In genomic region chr10:124599588-124600050, GRCh38 we compare ENCODE assay signal across 19 cellular contexts.
DNase-seq lines count a peak whose midpoint lies in the region; ATAC-seq and TF ChIP-seq lines count a peak whose summit lies in the region.
"Had no signal": no experiment of that assay in that cellular context is flagged by ENCODE, and none has a peak within 500 bp of the region (broad histone marks: within the 10 kb centered on the region; RNA-seq: fewer than 3 reads in every experiment).

No MANE protein-coding gene starts in this region.

- DNase-seq in Right ventricle myocardium inferior (ENCODE audit: missing footprints): peak; percentile 21
- DNase-seq in heart right ventricle: no peak
- no peak for DNase-seq in activated B cell treated with CpG ODN at 0.5 μM for 24 hours
- no peak for DNase-seq in naive B cell
- DNase-seq in tibial nerve (ENCODE audit: low spot score in 2 of 2): no peak
- no peak for DNase-seq in HT-29 (ENCODE audit: low spot score)
- no peak for DNase-seq in effector memory CD4-positive, alpha-beta T cell
- no peak for DNase-seq in uterus
- DNase-seq: BE2C; DND-41; GOT3; NCI-H1436; NCI-H2029; NCI-H2171; NCI-H446; NK-92 treated with Interleukin-12 subunit alpha and Interleukin-12 subunit beta, amount 100 ng/mL, for 24 hours; OCI-M1 had no signal

- POLR2A ChIA-PET in activated B cell treated with CpG ODN at 0.5 μM for 24 hours (lab: Charles Lee): interaction anchor here (1.0 to 10.6 kb wide), 10 partner anchors 11 to 202 kb away, joined by 3 to 207 read pairs (median 29); partner anchors contain the start of genes ABRAXAS2 and FAM53B

- H3K4me3 Mint-ChIP-seq in activated B cell treated with CpG ODN at 0.5 μM for 24 hours (no peak overlapping the region), naive B cell (peak overlapping the region in 7 of 8 donors; percentile 67 to 90 (median 77))

- H3K9me3 ChIP-seq in heart right ventricle (no peaks in the 10 kb centered on the region), tibial nerve (no peaks in the 10 kb centered on the region), uterus (no peaks in the 10 kb centered on the region)
- no peaks in the 10 kb centered on the region for H3K9me3 ChIP-seq in effector memory CD4-positive, alpha-beta T cell (ENCODE audit: control insufficient read depth, low read length)
- H3K9me3 ChIP-seq: BE2C had no signal

- H3K4me1 Mint-ChIP-seq in activated B cell treated with CpG ODN at 0.5 μM for 24 hours: peaks cover 94% of the 10 kb centered on the region
- H3K4me1 Mint-ChIP-seq in naive B cell: peaks cover 73 to 95% (median 94%) of the 10 kb centered on the region in 3 donors

- no peaks in the 10 kb centered on the region for H3K27me3 Mint-ChIP-seq in activated B cell treated with CpG ODN at 0.5 μM for 24 hours
- H3K27me3 Mint-ChIP-seq in naive B cell: no peaks in the 10 kb centered on the region

- no peak for ATAC-seq in Right ventricle myocardium inferior
- ATAC-seq in heart right ventricle: no peak
- no peak for ATAC-seq in activated B cell treated with CpG ODN at 0.5 μM for 24 hours (ENCODE audit: low read depth)
- ATAC-seq in naive B cell (ENCODE audit: low read depth in 2 of 2): no peak
- ATAC-seq: K562 had no signal

- H3K27me3 ChIP-seq in heart right ventricle (no peaks in the 10 kb centered on the region), tibial nerve (no peaks in the 10 kb centered on the region), uterus (no peaks in the 10 kb centered on the region)
- H3K27me3 ChIP-seq in effector memory CD4-positive, alpha-beta T cell (replicated peaks; ENCODE audit: control insufficient read depth, insufficient read depth, low read length, poor library complexity, severe bottlenecking): no peaks in the 10 kb centered on the region
- H3K27me3 ChIP-seq: BE2C had no signal

- H3K27ac ChIP-seq in heart right ventricle (no peak overlapping the region), tibial nerve (peak overlapping the region; percentile 56 to 91 (median 70)), uterus (no peak overlapping the region)
- no peak overlapping the region for H3K27ac ChIP-seq in effector memory CD4-positive, alpha-beta T cell (ENCODE audit: insufficient read depth, low read length, poor library complexity, severe bottlenecking)
- H3K27ac ChIP-seq: 22Rv1 had no signal

- peak overlapping the region; percentile 72 for H3K27ac Mint-ChIP-seq in activated B cell treated with CpG ODN at 0.5 μM for 24 hours
- peak overlapping the region; percentile 99 to 100 (median 100) for H3K27ac Mint-ChIP-seq in naive B cell

- H3K36me3 Mint-ChIP-seq in activated B cell treated with CpG ODN at 0.5 μM for 24 hours (ENCODE audit: low read depth) (no peaks in the 10 kb centered on the region), naive B cell (peaks cover 0 to 17% of the 10 kb centered on the region in 2 donors)

- H3K4me3 ChIP-seq in heart right ventricle (no peak overlapping the region), tibial nerve (no peak overlapping the region), uterus (no peak overlapping the region)
- no peak overlapping the region for H3K4me3 ChIP-seq in effector memory CD4-positive, alpha-beta T cell (ENCODE audit: insufficient read depth, low read depth, low read length, poor library complexity, severe bottlenecking)
- H3K4me3 ChIP-seq: K562 had no signal

- H3K9me3 Mint-ChIP-seq in activated B cell treated with CpG ODN at 0.5 μM for 24 hours (no peaks in the 10 kb centered on the region), naive B cell (peaks cover 0 to 11% (median 2%) of the 10 kb centered on the region in 7 donors)

- CTCF ChIA-PET in activated B cell treated with CpG ODN at 0.5 μM for 24 hours (lab: Charles Lee): interaction anchor here (0.9 to 1.5 kb wide), 2 partner anchors 61 to 142 kb away, joined by 3 read pairs; no protein-coding TSS in a partner anchor

- TF ChIP-seq POLR2A in tibial nerve (IDR thresholded peaks at IDR 0.05) (no peak), uterus (IDR thresholded peaks at IDR 0.05) (no peak)

- TF ChIP-seq CTCF in heart right ventricle (IDR thresholded peaks at IDR 0.05) (no peak), activated B cell treated with CpG ODN at 0.5 μM for 24 hours (IDR thresholded peaks at IDR 0.05) (no peak), tibial nerve (IDR thresholded peaks at IDR 0.05) (no peak), uterus (IDR thresholded peaks at IDR 0.05) (no peak)

- 88 to 94% methylated on average over 7 of the region's 7 CpGs for WGBS in heart right ventricle, 2 donors
- 48 to 68% methylated on average over 6 of the region's 7 CpGs for WGBS in tibial nerve, 2 donors

- TF ChIP-seq EP300 in tibial nerve (IDR thresholded peaks at IDR 0.05): peak in 1 of 2 donors; percentile 56

- intact Hi-C loops in Right ventricle myocardium inferior (cut with DNase I): no loop called here
- intact Hi-C loops in heart right ventricle (cut with DNase I): no loop called here
- intact Hi-C loops in activated B cell treated with CpG ODN at 0.5 μM for 24 hours (cut with micrococcal nuclease): loop anchor here (2.0 to 10.0 kb wide), 3 partner anchors 49 to 505 kb away; partner anchors contain the start of genes CHST15 and EEF1AKMT2
- intact Hi-C loops in uterus (cut with DNase I; ENCODE audit: low total_unique reads): no loop called here

- H3K36me3 ChIP-seq in heart right ventricle (no peaks in the 10 kb centered on the region), tibial nerve (no peaks in the 10 kb centered on the region), uterus (no peaks in the 10 kb centered on the region)
- no peaks in the 10 kb centered on the region for H3K36me3 ChIP-seq in effector memory CD4-positive, alpha-beta T cell (ENCODE audit: control insufficient read depth, insufficient read depth, low read length)
- H3K36me3 ChIP-seq: BE2C had no signal

- H3K4me1 ChIP-seq in heart right ventricle: no peaks in the 10 kb centered on the region
- H3K4me1 ChIP-seq in tibial nerve: peaks cover 0 to 24% (median 14%) of the 10 kb centered on the region in 4 donors
- H3K4me1 ChIP-seq in effector memory CD4-positive, alpha-beta T cell (ENCODE audit: control insufficient read depth, insufficient read depth, low read length, poor library complexity, severe bottlenecking): no peaks in the 10 kb centered on the region
- H3K4me1 ChIP-seq in uterus: no peaks in the 10 kb centered on the region
- H3K4me1 ChIP-seq: BE2C had no signal

Comparison
In these comparisons a context has a peak if more than half of its experiments do, and no peak if none do; other contexts are left out.
1. H3K27ac ChIP-seq: peak in tibial nerve (4 of 4); none in heart right ventricle (0 of 10), effector memory CD4-positive, alpha-beta T cell (single experiment) and uterus (0 of 2).